11 cellular contexts compared by ENCODE assay signal in genomic region chr7:135308583-135309327, GRCh38.
"Had no signal": no experiment of that assay in that cellular context is flagged by ENCODE, and none has a peak within 500 bp of the region (broad histone marks: within the 10 kb centered on the region; RNA-seq: fewer than 3 reads in every experiment).

No MANE protein-coding gene starts in this region.

- H3K9me3 ChIP-seq: HAP-1 had no signal

- ATAC-seq: GM23338, HCT116 had no signal

- H3K4me3 ChIP-seq: GM23248, GM23338, HAP-1 had no signal

- H3K4me2 ChIP-seq: GM23338 had no signal

- H3K4me1 ChIP-seq: HAP-1 had no signal

- H3K27ac ChIP-seq: GM23248 had no signal

- H3K4me3 Mint-ChIP-seq: GM23338, H9, HFFc6 had no signal

- H3K9me3 Mint-ChIP-seq: GM23338, H9 had no signal

- H2AFZ ChIP-seq: GM23248, GM23338 had no signal

- H3K36me3 ChIP-seq: HAP-1 had no signal

- H3K27ac Mint-ChIP-seq: GM23338, H9, HFFc6 had no signal

- DNase-seq: GM23248, GOT3, H7, H9, HCEC 1CT, HFFc6 had no signal

- H3K4me1 Mint-ChIP-seq: GM23338 had no signal

- H3K9ac ChIP-seq: GM23248 had no signal

- FAIRE-seq: H1, H54 had no signal
